8 cellular contexts compared by ENCODE assay signal in the genomic region with DNA sequence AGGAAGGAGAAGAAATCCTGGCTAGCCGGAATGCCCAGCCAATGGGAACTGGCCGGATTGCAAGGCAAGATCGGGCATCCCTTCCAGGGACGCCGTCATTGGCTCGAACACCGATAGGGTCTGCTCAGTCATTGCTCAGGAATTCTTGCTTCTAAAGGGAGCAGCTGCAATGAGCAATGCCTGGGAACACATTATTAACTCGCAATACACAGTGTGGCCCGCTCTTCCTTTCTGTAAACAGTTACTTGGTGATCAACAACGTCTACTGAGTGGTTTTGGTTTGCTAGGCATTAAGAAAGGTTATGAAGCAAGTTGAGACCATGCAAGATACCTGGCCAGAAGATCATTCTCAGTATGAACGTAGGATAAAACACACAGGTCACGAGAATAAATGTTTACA.
DNase-seq lines count a peak whose midpoint lies in the region; ATAC-seq and TF ChIP-seq lines count a peak whose summit lies in the region.

No MANE protein-coding gene starts in this region.

- no peaks in the 10 kb centered on the region for H3K9me2 ChIP-seq in hepatocyte (replicated peaks; ENCODE audit: insufficient read depth)

- peaks cover 6% of the 10 kb centered on the region for H3K9me3 Mint-ChIP-seq in activated CD4-positive, alpha-beta memory T cell treated with anti-CD3 and anti-CD28 coated beads, Interleukin-2, amount 10 ng/mL, durations not matched to agents 7 days and 5 days

- no peaks in the 10 kb centered on the region for H3K27me3 ChIP-seq in A673 (replicated peaks; ENCODE audit: insufficient read depth, low read depth, low read length, poor library complexity)
- H3K27me3 ChIP-seq in hepatocyte: no peaks in the 10 kb centered on the region
- H3K27me3 ChIP-seq in dorsolateral prefrontal cortex: no peaks in the 10 kb centered on the region

- intact Hi-C loops in A673 (cut with micrococcal nuclease; ENCODE audit: unreplicated experiment): no loop called here
- intact Hi-C loops in dorsolateral prefrontal cortex (cut with DNase I): no loop called here

- H4K20me1 ChIP-seq in hepatocyte (ENCODE audit: insufficient read depth, poor library complexity, severe bottlenecking): no peaks in the 10 kb centered on the region

- H3K79me2 ChIP-seq in hepatocyte: no peaks in the 10 kb centered on the region

- H3K4me3 ChIP-seq in A673 (ENCODE audit: low read depth, low read length, poor library complexity, severe bottlenecking): no peak overlapping the region
- no peak overlapping the region for H3K4me3 ChIP-seq in HFF-Myc (replicated peaks; ENCODE audit: low read depth, low read length)
- H3K4me3 ChIP-seq in hepatocyte: no peak overlapping the region
- no peak overlapping the region for H3K4me3 ChIP-seq in dorsolateral prefrontal cortex

- H3K9me3 ChIP-seq in A673 (ENCODE audit: low read depth, low read length, poor library complexity, severe bottlenecking): no peaks in the 10 kb centered on the region
- no peaks in the 10 kb centered on the region for H3K9me3 ChIP-seq in hepatocyte (ENCODE audit: low read depth)

- no peaks in the 10 kb centered on the region for H3K27me3 Mint-ChIP-seq in activated CD4-positive, alpha-beta memory T cell treated with anti-CD3 and anti-CD28 coated beads, Interleukin-2, amount 10 ng/mL, durations not matched to agents 7 days and 5 days

- peak overlapping the region; percentile 51 for H3K4me3 Mint-ChIP-seq in activated CD4-positive, alpha-beta memory T cell treated with anti-CD3 and anti-CD28 coated beads, Interleukin-2, amount 10 ng/mL, durations not matched to agents 7 days and 5 days

- 63% methylated on average over 12 of the region's 12 CpGs for WGBS in hepatocyte (ENCODE audit: low lambda C conversion rate, missing lambda C conversion rate)

- H3K4me1 ChIP-seq in A673 (ENCODE audit: insufficient read depth, low read length, poor library complexity, severe bottlenecking) (peaks cover 45% of the 10 kb centered on the region), hepatocyte (ENCODE audit: insufficient read depth) (peaks cover 21% of the 10 kb centered on the region)

- peaks cover 80% of the 10 kb centered on the region for H3K4me1 Mint-ChIP-seq in activated CD4-positive, alpha-beta memory T cell treated with anti-CD3 and anti-CD28 coated beads, Interleukin-2, amount 10 ng/mL, durations not matched to agents 7 days and 5 days

- H3K36me3 Mint-ChIP-seq in activated CD4-positive, alpha-beta memory T cell treated with anti-CD3 and anti-CD28 coated beads, Interleukin-2, amount 10 ng/mL, durations not matched to agents 7 days and 5 days (ENCODE audit: low read depth): peaks cover 14% of the 10 kb centered on the region

- BruUV-seq in A673 (replicated peaks; lab: Mats Ljungman, UMichigan): no TSS peak

- no peaks in the 10 kb centered on the region for H3K36me3 ChIP-seq in A673 (ENCODE audit: insufficient read depth, low read length, poor library complexity, severe bottlenecking)
- H3K36me3 ChIP-seq in hepatocyte (replicated peaks; ENCODE audit: insufficient read depth, low read depth): no peaks in the 10 kb centered on the region

- peak; percentile 64 for DNase-seq in A673 (ENCODE audit: low spot score)
- DNase-seq in HFF-Myc (ENCODE audit: extremely low read depth, low read depth): peak; percentile 59
- DNase-seq in activated CD4-positive, alpha-beta memory T cell treated with anti-CD3 and anti-CD28 coated beads, Interleukin-2, amount 10 ng/mL, durations not matched to agents 7 days and 5 days: no peak
- DNase-seq in hepatocyte (ENCODE audit: low spot score): peak; percentile 76
- peak; percentile 55 for DNase-seq in ureter (ENCODE audit: low spot score)
- no peak for DNase-seq in KG1 (lab: John Stamatoyannopoulos, UW)
- no peak for DNase-seq in dorsolateral prefrontal cortex

- CTCF ChIA-PET in A673 (lab: Charles Lee): no interaction called here
- CTCF ChIA-PET in activated CD4-positive, alpha-beta memory T cell treated with anti-CD3 and anti-CD28 coated beads, Interleukin-2, amount 10 ng/mL, durations not matched to agents 7 days and 5 days (lab: Charles Lee): interaction anchor here (1.2 to 2.6 kb wide), 3 partner anchors 9 to 167 kb away, joined by 3 to 11 read pairs (median 8); a partner anchor contains a TSS

- peak overlapping the region; percentile 97 for H3K27ac Mint-ChIP-seq in activated CD4-positive, alpha-beta memory T cell treated with anti-CD3 and anti-CD28 coated beads, Interleukin-2, amount 10 ng/mL, durations not matched to agents 7 days and 5 days

- H3K27ac ChIP-seq in A673 (ENCODE audit: low read depth, low read length, poor library complexity, severe bottlenecking): peak overlapping the region; percentile 66
- peak overlapping the region; percentile 41 for H3K27ac ChIP-seq in hepatocyte
- no peak overlapping the region for H3K27ac ChIP-seq in dorsolateral prefrontal cortex

- POLR2A ChIA-PET in A673 (lab: Charles Lee; ENCODE audit: low non-redundant PET): no interaction called here
- POLR2A ChIA-PET in activated CD4-positive, alpha-beta memory T cell treated with anti-CD3 and anti-CD28 coated beads, Interleukin-2, amount 10 ng/mL, durations not matched to agents 7 days and 5 days (lab: Charles Lee): interaction anchor here (0.7 to 2.1 kb wide), 5 partner anchors 9 to 402 kb away, joined by 3 to 35 read pairs (median 4); a partner anchor contains a TSS

- TF ChIP-seq CTCF in A673 (conservative IDR thresholded peaks at IDR 0.05; ENCODE audit: low read depth, low read length) (no peak), HFF-Myc (IDR thresholded peaks at IDR 0.05; ENCODE audit: low read depth, low read length, missing control alignments) (no peak), hepatocyte (IDR thresholded peaks at IDR 0.05; ENCODE audit: poor library complexity) (no peak), dorsolateral prefrontal cortex (IDR thresholded peaks at IDR 0.05 in 54 of 56, conservative IDR thresholded peaks at IDR 0.05 in 2 of 56; ENCODE audit: low read depth in 1 of 56, partially characterized antibody in 56 of 56) (no peak)

- no peak overlapping the region for H2AFZ ChIP-seq in hepatocyte

- ATAC-seq in GM21529 (IDR thresholded peaks at IDR 0.05; ENCODE audit: unreplicated experiment): no peak

- no peak overlapping the region for H3K4me2 ChIP-seq in hepatocyte

Comparison
In these comparisons a context has a peak if more than half of its experiments do, and no peak if none do; other contexts are left out.
1. DNase-seq: peak in A673 (single experiment), HFF-Myc (single experiment), hepatocyte (single experiment) and ureter (single experiment); none in activated CD4-positive, alpha-beta memory T cell treated with anti-CD3 and anti-CD28 coated beads, Interleukin-2, amount 10 ng/mL, durations not matched to agents 7 days and 5 days (single experiment), KG1 (single experiment) and dorsolateral prefrontal cortex (0 of 10).
2. H3K27ac ChIP-seq: peak in A673 (single experiment) and hepatocyte (single experiment); none in dorsolateral prefrontal cortex (0 of 59).